1 cellular context compared by ENCODE assay signal in genomic region chr10:73495884-73496674, GRCh38.
TF ChIP-seq lines count a peak whose summit lies in the region.

Gene PPP3CB, minus strand, starts transcription at chr10:73496024. Its CDS starts 135 bp downstream, at chr10:73495889.

TF ChIP-seq in GM12878, 131 proteins besides CTCF, POLR2A, EP300 and RAD21 (continued from another document and continues in another):
- TF ChIP-seq ZNF274 (IDR thresholded peaks at IDR 0.05; ENCODE audit: insufficient read depth, insufficient read length), result no peak
- TF ChIP-seq YY1 (IDR thresholded peaks at IDR 0.05; ENCODE audit: low read depth, low read length), result peak; percentile 93
- TF ChIP-seq TAF1 (IDR thresholded peaks at IDR 0.05; ENCODE audit: borderline replicate concordance, low read depth, low read length), result peak; percentile 63
- no peak for TF ChIP-seq NR2C2 (IDR thresholded peaks at IDR 0.05; ENCODE audit: borderline replicate concordance, control insufficient read depth, insufficient read length, low read depth)
- TF ChIP-seq SIN3A (IDR thresholded peaks at IDR 0.05; ENCODE audit: low read depth, low read length), result no peak
- TF ChIP-seq ZNF217 (IDR thresholded peaks at IDR 0.05), result no peak
- no peak for TF ChIP-seq ETV6 (conservative IDR thresholded peaks at IDR 0.05 in 1 of 2, IDR thresholded peaks at IDR 0.05 in 1 of 2; ENCODE audit: borderline replicate concordance in 1 of 2, low read depth in 1 of 2)
- no peak for TF ChIP-seq YBX1 (IDR thresholded peaks at IDR 0.05)
- no peak for TF ChIP-seq WRNIP1 (IDR thresholded peaks at IDR 0.05; ENCODE audit: borderline replicate concordance, low read depth, low read length)
- no peak for TF ChIP-seq KAT2A (conservative IDR thresholded peaks at IDR 0.05; ENCODE audit: control insufficient read depth, low read depth, low read length)
- peak; percentile 37 for TF ChIP-seq SKIL (IDR thresholded peaks at IDR 0.05; ENCODE audit: low read depth, poor library complexity, severe bottlenecking)
- 0 out of 2 replicates have a peak, but pooled peaks have one; percentile 66 for TF ChIP-seq PAX8 (IDR thresholded peaks at IDR 0.05)
- no peak for TF ChIP-seq RCOR1 (conservative IDR thresholded peaks at IDR 0.05; ENCODE audit: low read depth, low read length)
- TF ChIP-seq BACH1 (IDR thresholded peaks at IDR 0.05; ENCODE audit: borderline replicate concordance), result no peak
- TF ChIP-seq RBBP5 (conservative IDR thresholded peaks at IDR 0.05), result no peak
- TF ChIP-seq MXI1 (IDR thresholded peaks at IDR 0.05; ENCODE audit: low read depth, low read length), result no peak
- TF ChIP-seq CHD4 (IDR thresholded peaks at IDR 0.05), result no peak
- no peak for TF ChIP-seq NFYA (IDR thresholded peaks at IDR 0.05; ENCODE audit: borderline replicate concordance, low read depth, low read length)
- no peak for TF ChIP-seq USF2 (IDR thresholded peaks at IDR 0.05; ENCODE audit: borderline replicate concordance, low read depth, low read length)
- no peak; the same call in 1 of the 2 replicates for TF ChIP-seq LARP7 (IDR thresholded peaks at IDR 0.05)
- peak; percentile 30; the same call in 1 of the 2 replicates for TF ChIP-seq ATF7 (IDR thresholded peaks at IDR 0.05; ENCODE audit: low read depth)
- TF ChIP-seq CREM (IDR thresholded peaks at IDR 0.05; ENCODE audit: low read depth), result peak; percentile 61; the same call in 1 of the 2 replicates
- peak; percentile 31; the same call in 1 of the 2 replicates for TF ChIP-seq FOXM1 (IDR thresholded peaks at IDR 0.05; ENCODE audit: low read depth, low read length)
- TF ChIP-seq MTA3 (IDR thresholded peaks at IDR 0.05; ENCODE audit: borderline replicate concordance, low read length), result no peak
- TF ChIP-seq NR2F1 (conservative IDR thresholded peaks at IDR 0.05), result no peak
- TF ChIP-seq HDAC6 (IDR thresholded peaks at IDR 0.05; ENCODE audit: unreplicated experiment), result no peak
- no peak for TF ChIP-seq IRF4 (IDR thresholded peaks at IDR 0.05; ENCODE audit: low read depth, low read length)
- peak; percentile 68 for TF ChIP-seq E2F8 (IDR thresholded peaks at IDR 0.05; ENCODE audit: low read depth, partially characterized antibody)
- TF ChIP-seq ZNF384 (IDR thresholded peaks at IDR 0.05; ENCODE audit: borderline replicate concordance, low read depth, low read length), result no peak
- no peak for TF ChIP-seq SP1 (IDR thresholded peaks at IDR 0.05; ENCODE audit: low read depth, low read length)
- TF ChIP-seq ESRRA (IDR thresholded peaks at IDR 0.05; ENCODE audit: low read length), result no peak
- peak; percentile 20; the same call in 1 of the 2 replicates for TF ChIP-seq EED (IDR thresholded peaks at IDR 0.05; ENCODE audit: low read depth)
- no peak for TF ChIP-seq SMC3 (IDR thresholded peaks at IDR 0.05; ENCODE audit: borderline replicate concordance, low read length)
- no peak for TF ChIP-seq STAT1 (conservative IDR thresholded peaks at IDR 0.05)
- no peak for TF ChIP-seq PRDM15 (CRISPR knock-in tag; IDR thresholded peaks at IDR 0.05)
- no peak for TF ChIP-seq GATAD2B (conservative IDR thresholded peaks at IDR 0.05; ENCODE audit: low read depth)
- TF ChIP-seq EGR1 (IDR thresholded peaks at IDR 0.05; ENCODE audit: borderline replicate concordance in 1 of 2, low read depth in 2 of 2, low read length in 2 of 2), result peak in 1 of 2 experiments; percentile 100; a peak in 2 of 3 replicates
- no peak for TF ChIP-seq ZNF207 (IDR thresholded peaks at IDR 0.05; ENCODE audit: borderline replicate concordance)
- TF ChIP-seq ZBTB11 (CRISPR knock-in tag; IDR thresholded peaks at IDR 0.05), result no peak
- peak; percentile 66; the same call in 1 of the 2 replicates for TF ChIP-seq SUPT20H (IDR thresholded peaks at IDR 0.05; ENCODE audit: borderline replicate concordance, control insufficient read depth, low read depth, low read length)
- peak; percentile 43 for TF ChIP-seq SIX5 (IDR thresholded peaks at IDR 0.05; ENCODE audit: low read depth, low read length, severe bottlenecking)
- TF ChIP-seq PAX5 (IDR thresholded peaks at IDR 0.05; ENCODE audit: borderline replicate concordance, low read depth, low read length), result 0 out of 2 replicates have a peak, but pooled peaks have one; percentile 45
- TF ChIP-seq USF1 (IDR thresholded peaks at IDR 0.05; ENCODE audit: borderline replicate concordance, extremely low read length, insufficient read depth, low read depth, low read length), result no peak
- peak; percentile 100 for TF ChIP-seq JUNB (IDR thresholded peaks at IDR 0.05)
- peak; percentile 7; the same call in 1 of the 2 replicates for TF ChIP-seq ZBTB40 (IDR thresholded peaks at IDR 0.05; ENCODE audit: borderline replicate concordance)
- no peak for TF ChIP-seq KLF5 (IDR thresholded peaks at IDR 0.05; ENCODE audit: partially characterized antibody)
- no peak for TF ChIP-seq ELK1 (IDR thresholded peaks at IDR 0.05; ENCODE audit: low read depth, low read length)
